ENCODE assay signal across 28 cellular contexts in the genomic region with DNA sequence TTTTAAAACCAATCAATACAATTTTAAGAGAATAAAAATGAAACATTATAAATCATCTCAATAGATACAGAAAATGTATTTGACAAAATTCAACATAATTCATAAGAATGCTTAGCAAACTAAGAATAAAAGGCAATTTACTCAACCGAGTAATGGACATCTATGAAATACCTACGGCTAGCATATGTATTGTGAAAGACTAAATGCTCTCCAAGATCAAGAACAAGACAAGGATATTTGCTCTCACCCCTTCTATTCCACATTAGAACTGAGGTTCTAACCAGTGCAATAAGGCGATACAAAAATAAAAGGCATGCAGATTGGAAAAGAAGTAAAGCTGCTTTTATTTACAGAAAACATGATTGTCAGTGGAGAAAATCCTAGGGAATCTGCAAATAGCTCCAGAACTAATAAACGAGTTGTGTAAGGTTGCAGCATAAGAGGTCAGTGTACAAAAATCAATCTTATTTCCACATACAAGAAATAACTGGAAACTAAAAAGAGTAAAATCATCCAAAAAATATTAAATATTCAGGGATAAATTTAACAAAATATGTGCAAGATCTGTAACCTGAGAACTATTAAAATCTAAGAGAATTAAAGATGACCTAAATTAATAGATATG.
"Had no signal": no experiment of that assay in that cellular context is flagged by ENCODE, and none has a peak within 500 bp of the region (broad histone marks: within the 10 kb centered on the region; RNA-seq: fewer than 3 reads in every experiment).

No MANE protein-coding gene starts in this region.

- H3K27me3 ChIP-seq: adrenal gland, brain microvascular endothelial cell, dorsolateral prefrontal cortex, gastrocnemius medialis, heart left ventricle had no signal

- H3K4me1 ChIP-seq: gastrocnemius medialis had no signal

- H3K4me3 ChIP-seq: adrenal gland, coronary artery, dorsolateral prefrontal cortex, gastrocnemius medialis, heart left ventricle had no signal

- FAIRE-seq: astrocyte, bronchial epithelial cell had no signal

- H3K27ac ChIP-seq: adrenal gland, brain microvascular endothelial cell, coronary artery, gastrocnemius medialis, heart left ventricle had no signal

- H3K36me3 ChIP-seq: adrenal gland, brain microvascular endothelial cell, gastrocnemius medialis, heart left ventricle had no signal

- ATAC-seq: activated CD4-positive, alpha-beta T cell treated with anti-CD3 and anti-CD28 coated beads for 36 hours; activated CD8-positive, alpha-beta memory T cell treated with anti-CD3 and anti-CD28 coated beads, Interleukin-2, amount 10 ng/mL, durations not matched to agents 7 days and 5 days; activated CD8-positive, alpha-beta T cell treated with anti-CD3 and anti-CD28 coated beads, Interleukin-2, amount 10 ng/mL, durations not matched to agents 7 days and 5 days; activated naive CD8-positive, alpha-beta T cell treated with anti-CD3 and anti-CD28 coated beads, Interleukin-2, amount 50 U/mL, for 24 hours; esophagus mucosa; gastrocnemius medialis; heart left ventricle had no signal

- H3K9me3 ChIP-seq: adrenal gland, gastrocnemius medialis, heart left ventricle had no signal

- DNase-seq: activated CD4-positive, alpha-beta memory T cell treated with anti-CD3 and anti-CD28 coated beads for 36 hours; activated CD4-positive, alpha-beta T cell treated with anti-CD3 and anti-CD28 coated beads for 36 hours; activated CD4-positive, alpha-beta T cell treated with anti-CD3 and anti-CD28 coated beads, Interleukin-2, amount 10 ng/mL, durations not matched to agents 24 days and 14 days; activated CD4-positive, CD25-positive, alpha-beta regulatory T cell; activated CD4-positive, CD25-positive, alpha-beta regulatory T cell treated with anti-CD3 and anti-CD28 coated beads, Interleukin-2, amount 50 U/mL, for 72 hours; activated CD8-positive, alpha-beta memory T cell treated with anti-CD3 and anti-CD28 coated beads, Interleukin-2, amount 10 ng/mL, durations not matched to agents 7 days and 5 days; activated CD8-positive, alpha-beta memory T cell treated with anti-CD3 and anti-CD28 coated beads, Interleukin-2, amount 50 U/mL, for 4 hours; activated CD8-positive, alpha-beta T cell treated with anti-CD3 and anti-CD28 coated beads, Interleukin-2, amount 10 ng/mL, durations not matched to agents 7 days and 5 days; activated effector memory CD4-positive, alpha-beta T cell treated with anti-CD3 and anti-CD28 coated beads, Interleukin-2, amount 50 U/mL, for 16 hours; activated naive CD4-positive, alpha-beta T cell treated with anti-CD3 and anti-CD28 coated beads for 36 hours; activated naive CD8-positive, alpha-beta T cell treated with anti-CD3 and anti-CD28 coated beads for 36 hours; activated naive CD8-positive, alpha-beta T cell treated with anti-CD3 and anti-CD28 coated beads, Interleukin-2, amount 50 U/mL, for 24 hours; activated T-cell treated with anti-CD3 and anti-CD28 coated beads, Interleukin-2, amount 50 U/mL, for 1 hour; activated T-cell treated with anti-CD3 and anti-CD28 coated beads, Interleukin-2, amount 50 U/mL, for 48 hours; adrenal gland; brain microvascular endothelial cell; dorsolateral prefrontal cortex; effector memory CD4-positive, alpha-beta T cell; endodermal cell; foreskin fibroblast; gastrocnemius medialis; glutamatergic neuron; heart left ventricle; T-helper 2 cell had no signal
